24 cellular contexts compared by ENCODE assay signal in genomic region chr16:54107803-54108202, GRCh38.
"Had no signal": no experiment of that assay in that cellular context is flagged by ENCODE, and none has a peak within 500 bp of the region (broad histone marks: within the 10 kb centered on the region; RNA-seq: fewer than 3 reads in every experiment).

No MANE protein-coding gene starts in this region.

- H3K27me3 Mint-ChIP-seq: activated CD4-positive, alpha-beta memory T cell treated with anti-CD3 and anti-CD28 coated beads, Interleukin-2, amount 10 ng/mL, durations not matched to agents 7 days and 5 days; activated CD4-positive, alpha-beta T cell treated with anti-CD3 and anti-CD28 coated beads for 36 hours; activated naive CD8-positive, alpha-beta T cell; activated T-helper 17 cell treated with anti-CD3 and anti-CD28 coated beads, Interleukin-2, amount 50 U/mL, for 72 hours had no signal

- H3K4me2 ChIP-seq: SK-N-SH had no signal

- H3K9ac ChIP-seq: SK-N-SH had no signal

- H3K4me3 ChIP-seq: MG63, Peyer's patch, SJCRH30 had no signal

- H3K27ac ChIP-seq: brain microvascular endothelial cell, Peyer's patch, RWPE1, SJCRH30, VCaP had no signal

- H3K36me3 ChIP-seq: SJCRH30 had no signal

- H3K27me3 ChIP-seq: brain microvascular endothelial cell, MG63, Peyer's patch, SJCRH30 had no signal

- H3K9me2 ChIP-seq: SK-N-SH had no signal

- H3K4me1 ChIP-seq: Peyer's patch, SJCRH30 had no signal

- H3K4me1 Mint-ChIP-seq: activated CD4-positive, alpha-beta memory T cell treated with anti-CD3 and anti-CD28 coated beads, Interleukin-2, amount 10 ng/mL, durations not matched to agents 7 days and 5 days; activated CD4-positive, alpha-beta T cell treated with anti-CD3 and anti-CD28 coated beads for 36 hours; activated T-helper 17 cell treated with anti-CD3 and anti-CD28 coated beads, Interleukin-2, amount 50 U/mL, for 72 hours had no signal

- H3K9me3 ChIP-seq: MG63, Peyer's patch, SJCRH30, SK-N-SH had no signal

- H3K4me3 Mint-ChIP-seq: activated CD4-positive, alpha-beta memory T cell treated with anti-CD3 and anti-CD28 coated beads, Interleukin-2, amount 10 ng/mL, durations not matched to agents 7 days and 5 days; activated CD4-positive, alpha-beta T cell treated with anti-CD3 and anti-CD28 coated beads for 36 hours; activated naive CD4-positive, alpha-beta T cell treated with anti-CD3 and anti-CD28 coated beads for 36 hours; activated naive CD8-positive, alpha-beta T cell; activated T-helper 17 cell treated with anti-CD3 and anti-CD28 coated beads, Interleukin-2, amount 50 U/mL, for 72 hours had no signal

- H3K27ac Mint-ChIP-seq: activated CD4-positive, alpha-beta memory T cell treated with anti-CD3 and anti-CD28 coated beads, Interleukin-2, amount 10 ng/mL, durations not matched to agents 7 days and 5 days; activated CD4-positive, alpha-beta T cell treated with anti-CD3 and anti-CD28 coated beads for 36 hours; activated naive CD4-positive, alpha-beta T cell treated with anti-CD3 and anti-CD28 coated beads for 36 hours; activated naive CD8-positive, alpha-beta T cell; activated T-helper 17 cell treated with anti-CD3 and anti-CD28 coated beads, Interleukin-2, amount 50 U/mL, for 72 hours had no signal

- ATAC-seq: activated CD4-positive, alpha-beta T cell treated with anti-CD3 and anti-CD28 coated beads for 36 hours; activated T-helper 17 cell treated with anti-CD3 and anti-CD28 coated beads, Interleukin-2, amount 50 U/mL, for 72 hours had no signal

- H3K9me3 Mint-ChIP-seq: activated CD4-positive, alpha-beta memory T cell treated with anti-CD3 and anti-CD28 coated beads, Interleukin-2, amount 10 ng/mL, durations not matched to agents 7 days and 5 days; activated naive CD4-positive, alpha-beta T cell treated with anti-CD3 and anti-CD28 coated beads for 36 hours; activated T-helper 17 cell treated with anti-CD3 and anti-CD28 coated beads, Interleukin-2, amount 50 U/mL, for 72 hours had no signal

- DNase-seq: activated CD4-positive, alpha-beta memory T cell treated with anti-CD3 and anti-CD28 coated beads, Interleukin-2, amount 10 ng/mL, durations not matched to agents 7 days and 5 days; activated CD4-positive, alpha-beta T cell treated with anti-CD3 and anti-CD28 coated beads for 36 hours; activated CD4-positive, alpha-beta T cell treated with anti-CD3 and anti-CD28 coated beads, Interleukin-2, amount 50 U/mL, for 1 hour; activated gamma-delta T cell; activated naive CD4-positive, alpha-beta T cell treated with anti-CD3 and anti-CD28 coated beads for 36 hours; activated T-cell treated with anti-CD3 and anti-CD28 coated beads for 4 hours; activated T-cell treated with anti-CD3 and anti-CD28 coated beads, Interleukin-2, amount 50 U/mL, for 48 hours; brain microvascular endothelial cell; MG63; NCI-H1048; NCI-H146; NCI-H187 treated with DMSO at 0.1 percent for 48 hours; NCI-H2081 treated with DMSO at 0.1 percent for 48 hours; NCI-H446; NCI-H524; Peyer's patch; Right ventricle myocardium superior; SJCRH30; SK-N-SH; T-helper 1 cell had no signal
